8 cellular contexts compared by ENCODE assay signal in the genomic region with DNA sequence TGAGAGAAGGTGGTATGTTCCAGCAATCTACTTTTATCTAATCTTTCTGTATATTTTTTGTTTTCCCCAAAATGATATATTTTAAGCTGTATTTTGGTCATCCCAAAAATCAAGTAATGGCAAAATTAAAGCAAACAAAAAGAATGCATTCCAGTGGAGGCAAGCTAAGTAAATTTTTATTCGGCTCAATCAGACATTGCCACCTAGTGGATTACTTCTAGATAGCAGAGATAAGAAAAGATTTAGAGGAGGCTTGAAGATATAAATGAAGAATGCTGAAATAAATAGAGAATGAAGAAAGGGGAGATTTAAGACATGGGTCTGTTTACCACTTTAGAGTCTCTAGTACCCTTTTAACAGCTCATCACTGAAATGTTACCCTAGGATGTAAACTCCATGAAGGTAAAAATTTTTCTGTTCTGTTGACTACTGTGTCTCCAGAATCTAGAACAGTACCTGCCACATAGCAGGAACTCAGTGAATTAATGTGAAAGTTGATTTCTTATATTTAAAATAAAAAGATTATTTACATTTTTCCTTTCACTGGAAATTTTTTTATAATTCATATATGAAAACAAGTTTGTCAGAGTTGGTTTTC.
DNase-seq lines count a peak whose midpoint lies in the region; ATAC-seq and TF ChIP-seq lines count a peak whose summit lies in the region.

No MANE protein-coding gene starts in this region.

- intact Hi-C loops in activated CD4-positive, alpha-beta T cell treated with anti-CD3 and anti-CD28 coated beads, Interleukin-2, amount 10 ng/mL, durations not matched to agents 24 days and 14 days (cut with micrococcal nuclease): loop anchor here (1.0 to 10.0 kb wide), 2 partner anchors 172 to 614 kb away; no protein-coding TSS in a partner anchor

- H3K36me3 Mint-ChIP-seq in mesothelial cell of epicardium: no peaks in the 10 kb centered on the region
- no peaks in the 10 kb centered on the region for H3K36me3 Mint-ChIP-seq in activated naive CD8-positive, alpha-beta T cell treated with anti-CD3 and anti-CD28 coated beads, Interleukin-2, amount 50 U/mL, for 24 hours (ENCODE audit: low read depth)
- no peaks in the 10 kb centered on the region for H3K36me3 Mint-ChIP-seq in activated CD4-positive, alpha-beta T cell treated with anti-CD3 and anti-CD28 coated beads, Interleukin-2, amount 10 ng/mL, durations not matched to agents 24 days and 14 days (ENCODE audit: low read depth)

- ATAC-seq in GM21723 (IDR thresholded peaks at IDR 0.05; ENCODE audit: unreplicated experiment) (peak; percentile 73), GM18519 (IDR thresholded peaks at IDR 0.05; ENCODE audit: low FRiP score, unreplicated experiment) (no peak)
- no peak for ATAC-seq in activated naive CD8-positive, alpha-beta T cell treated with anti-CD3 and anti-CD28 coated beads, Interleukin-2, amount 50 U/mL, for 24 hours

- in situ Hi-C loops in Caki2 (cut with HindIII; ENCODE audit: low pct_unique_long_range_greater_than_20kb, low sequenced_read_pairs): no loop called here

- no peaks in the 10 kb centered on the region for H3K27me3 Mint-ChIP-seq in mesothelial cell of epicardium (ENCODE audit: low read depth)
- peaks cover 6% of the 10 kb centered on the region for H3K27me3 Mint-ChIP-seq in activated naive CD8-positive, alpha-beta T cell treated with anti-CD3 and anti-CD28 coated beads, Interleukin-2, amount 50 U/mL, for 24 hours
- H3K27me3 Mint-ChIP-seq in activated CD4-positive, alpha-beta T cell treated with anti-CD3 and anti-CD28 coated beads, Interleukin-2, amount 10 ng/mL, durations not matched to agents 24 days and 14 days: peaks cover 8% of the 10 kb centered on the region

- peak; percentile 80 for TF ChIP-seq CTCF in mesothelial cell of epicardium (IDR thresholded peaks at IDR 0.05; ENCODE audit: unreplicated experiment)

- H3K4me3 Mint-ChIP-seq in mesothelial cell of epicardium: no peak overlapping the region
- H3K4me3 Mint-ChIP-seq in activated naive CD8-positive, alpha-beta T cell treated with anti-CD3 and anti-CD28 coated beads, Interleukin-2, amount 50 U/mL, for 24 hours: no peak overlapping the region
- H3K4me3 Mint-ChIP-seq in activated CD4-positive, alpha-beta T cell treated with anti-CD3 and anti-CD28 coated beads, Interleukin-2, amount 10 ng/mL, durations not matched to agents 24 days and 14 days: no peak overlapping the region

- no peaks in the 10 kb centered on the region for H3K9me3 Mint-ChIP-seq in mesothelial cell of epicardium
- no peaks in the 10 kb centered on the region for H3K9me3 Mint-ChIP-seq in activated naive CD8-positive, alpha-beta T cell treated with anti-CD3 and anti-CD28 coated beads, Interleukin-2, amount 50 U/mL, for 24 hours
- H3K9me3 Mint-ChIP-seq in activated CD4-positive, alpha-beta T cell treated with anti-CD3 and anti-CD28 coated beads, Interleukin-2, amount 10 ng/mL, durations not matched to agents 24 days and 14 days: no peaks in the 10 kb centered on the region

- DNase-seq in Caki2 (ENCODE audit: low read depth) (peak; percentile 35), NCI-H226 (peak; percentile 22), cerebellum (ENCODE audit: low spot score) (peak; percentile 41), mesothelial cell of epicardium (ENCODE audit: low spot score in 2 of 2, unreplicated experiment in 2 of 2) (no peak)
- DNase-seq in activated naive CD8-positive, alpha-beta T cell treated with anti-CD3 and anti-CD28 coated beads, Interleukin-2, amount 50 U/mL, for 24 hours: no peak
- DNase-seq in activated CD4-positive, alpha-beta T cell treated with anti-CD3 and anti-CD28 coated beads, Interleukin-2, amount 10 ng/mL, durations not matched to agents 24 days and 14 days: no peak

- no peak overlapping the region for H3K27ac Mint-ChIP-seq in mesothelial cell of epicardium
- no peak overlapping the region for H3K27ac Mint-ChIP-seq in activated naive CD8-positive, alpha-beta T cell treated with anti-CD3 and anti-CD28 coated beads, Interleukin-2, amount 50 U/mL, for 24 hours
- no peak overlapping the region for H3K27ac Mint-ChIP-seq in activated CD4-positive, alpha-beta T cell treated with anti-CD3 and anti-CD28 coated beads, Interleukin-2, amount 10 ng/mL, durations not matched to agents 24 days and 14 days

- peaks cover 14% of the 10 kb centered on the region for H3K4me1 Mint-ChIP-seq in mesothelial cell of epicardium
- no peaks in the 10 kb centered on the region for H3K4me1 Mint-ChIP-seq in activated naive CD8-positive, alpha-beta T cell treated with anti-CD3 and anti-CD28 coated beads, Interleukin-2, amount 50 U/mL, for 24 hours
- H3K4me1 Mint-ChIP-seq in activated CD4-positive, alpha-beta T cell treated with anti-CD3 and anti-CD28 coated beads, Interleukin-2, amount 10 ng/mL, durations not matched to agents 24 days and 14 days: no peaks in the 10 kb centered on the region

Comparison
In these comparisons a context has a peak if more than half of its experiments do, and no peak if none do; other contexts are left out.
1. DNase-seq: peak in Caki2 (single experiment), NCI-H226 (single experiment) and cerebellum (single experiment); none in mesothelial cell of epicardium (0 of 2), activated naive CD8-positive, alpha-beta T cell treated with anti-CD3 and anti-CD28 coated beads, Interleukin-2, amount 50 U/mL, for 24 hours (single experiment) and activated CD4-positive, alpha-beta T cell treated with anti-CD3 and anti-CD28 coated beads, Interleukin-2, amount 10 ng/mL, durations not matched to agents 24 days and 14 days (single experiment).